15 cellular contexts compared by ENCODE assay signal in the genomic region with DNA sequence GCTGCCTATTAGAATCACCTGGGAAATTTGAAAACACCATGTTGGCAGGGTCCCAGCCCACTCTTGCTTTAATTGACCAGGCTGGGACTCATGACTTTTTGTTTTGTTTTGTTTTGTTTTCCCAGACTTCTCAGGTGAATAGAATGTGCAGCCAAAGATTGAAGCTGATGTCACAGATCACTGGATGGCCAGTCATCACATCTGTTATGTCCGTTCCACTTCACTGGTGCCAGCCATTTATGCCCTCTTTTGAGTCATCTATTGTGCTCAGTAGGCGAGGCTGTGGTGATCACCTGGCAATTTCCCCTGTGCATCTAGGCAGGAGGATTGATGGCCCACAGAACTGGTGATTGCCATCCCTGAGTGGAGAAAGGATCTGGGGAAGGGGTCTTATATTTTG.
A peak's percentile ranks its signal among the peaks of the same experiment; 100 is the strongest.
DNase-seq lines count a peak whose midpoint lies in the region; ATAC-seq lines count a peak whose summit lies in the region.
"Had no signal": no experiment of that assay in that cellular context is flagged by ENCODE, and none has a peak within 500 bp of the region (broad histone marks: within the 10 kb centered on the region; RNA-seq: fewer than 3 reads in every experiment).

No MANE protein-coding gene starts in this region.

- peak; percentile 54 for ATAC-seq in GM19035 (IDR thresholded peaks at IDR 0.05; ENCODE audit: unreplicated experiment)
- ATAC-seq: activated CD4-positive, CD25-positive, alpha-beta regulatory T cell treated with anti-CD3 and anti-CD28 coated beads, Interleukin-2, amount 50 U/mL, for 24 hours; K562; pancreas had no signal

- peak; percentile 92 for DNase-seq in DMS153 (lab: John Stamatoyannopoulos, UW)
- DNase-seq in NCI-H128 (lab: John Stamatoyannopoulos, UW; ENCODE audit: unreplicated experiment): peak; percentile 56
- peak; percentile 3 for DNase-seq in astrocyte of the hippocampus (ENCODE audit: low read depth, low spot score)
- no peak for DNase-seq in NCI-H526 (lab: John Stamatoyannopoulos, UW)
- no peak for DNase-seq in iPS-NIHi11 (ENCODE audit: low spot score)
- DNase-seq in activated CD4-positive, alpha-beta T cell treated with anti-CD3 and anti-CD28 coated beads for 4 hours: no peak
- no peak for DNase-seq in cerebellar nuclear complex (lab: John Stamatoyannopoulos, UW)
- DNase-seq: activated CD8-positive, alpha-beta memory T cell treated with anti-CD3 and anti-CD28 coated beads, Interleukin-2, amount 50 U/mL, for 48 hours; endodermal cell; pancreas; RPMI8226; substantia nigra had no signal

Comparison
In these comparisons a context has a peak if more than half of its experiments do, and no peak if none do; other contexts are left out.
1. DNase-seq: peak in DMS153 (single experiment), NCI-H128 (single experiment) and astrocyte of the hippocampus (single experiment); none in NCI-H526 (0 of 2), iPS-NIHi11 (single experiment), activated CD4-positive, alpha-beta T cell treated with anti-CD3 and anti-CD28 coated beads for 4 hours (0 of 2) and cerebellar nuclear complex (0 of 2).